In genomic region chr12:30792648-30793499, GRCh38 we compare ENCODE assay signal across 14 cellular contexts. TPM values are rescaled to one million over a fixed set of nuclear protein-coding genes. Genes with fewer than 3 reads are reported as not detected.
DNase-seq lines count a peak whose midpoint lies in the region; ATAC-seq and TF ChIP-seq lines count a peak whose summit lies in the region.
"Had no signal": no experiment of that assay in that cellular context is flagged by ENCODE, and none has a peak within 500 bp of the region (broad histone marks: within the 10 kb centered on the region; RNA-seq: fewer than 3 reads in every experiment).

No MANE protein-coding gene starts in this region.

- no peak overlapping the region for H3K4me3 Mint-ChIP-seq in activated CD4-positive, alpha-beta T cell treated with anti-CD3 and anti-CD28 coated beads, Interleukin-2, amount 10 ng/mL, durations not matched to agents 7 days and 5 days
- H3K4me3 Mint-ChIP-seq: stimulated activated naive B cell treated with anti-CD40 and anti-IgM and Interleukin-4, amounts not matched to agents 10 μg/mL and 1 μg/mL and 100 μg/mL, for 72 hours; T-helper 2 cell treated with Interferon-gamma antibody and Interleukin-4, amounts not matched to agents 5 μg/mL and 100 μg/mL, for 36 hours had no signal

- peaks cover 4% of the 10 kb centered on the region; the same call in 1 of the 2 replicates for H3K27me3 ChIP-seq in HUES6 (ENCODE audit: control insufficient read depth, insufficient read depth, low read length)
- peaks cover 0 to 23% (median 0%) of the 10 kb centered on the region in 9 donors for H3K27me3 ChIP-seq in heart left ventricle

- no peaks in the 10 kb centered on the region for H3K9me3 Mint-ChIP-seq in activated CD4-positive, alpha-beta T cell treated with anti-CD3 and anti-CD28 coated beads, Interleukin-2, amount 10 ng/mL, durations not matched to agents 7 days and 5 days
- H3K9me3 Mint-ChIP-seq: CD4-positive, alpha-beta memory T cell; stimulated activated naive B cell treated with anti-CD40 and anti-IgM and Interleukin-4, amounts not matched to agents 10 μg/mL and 1 μg/mL and 100 μg/mL, for 72 hours; T-helper 2 cell treated with Interferon-gamma antibody and Interleukin-4, amounts not matched to agents 5 μg/mL and 100 μg/mL, for 36 hours had no signal

- H3K4me1 Mint-ChIP-seq in activated CD4-positive, alpha-beta T cell treated with anti-CD3 and anti-CD28 coated beads, Interleukin-2, amount 10 ng/mL, durations not matched to agents 7 days and 5 days: peaks cover 16% of the 10 kb centered on the region

- TF ChIP-seq CTCF in AG10803 (conservative IDR thresholded peaks at IDR 0.05; ENCODE audit: low read length): no peak
- TF ChIP-seq CTCF in astrocyte of the spinal cord (IDR thresholded peaks at IDR 0.05; ENCODE audit: low read depth, low read length): no peak
- TF ChIP-seq CTCF in heart left ventricle (IDR thresholded peaks at IDR 0.05): no peak

- intact Hi-C loops in heart left ventricle (cut with DNase I): no loop called here

- in situ Hi-C loops in astrocyte of the spinal cord (cut with HindIII; ENCODE audit: low sequenced_read_pairs): no loop called here

- H3K4me1 ChIP-seq in HUES6 (ENCODE audit: control insufficient read depth, insufficient read depth, low read length) (peaks cover 41% of the 10 kb centered on the region), heart left ventricle (peaks cover 0 to 27% (median 11%) of the 10 kb centered on the region in 12 donors)

- H3K9me3 ChIP-seq in HUES6 (ENCODE audit: control insufficient read depth, insufficient read depth, low read depth, low read length) (peaks cover 14% of the 10 kb centered on the region; the same call in 1 of the 2 replicates), heart left ventricle (no peaks in the 10 kb centered on the region)

- H3K27ac Mint-ChIP-seq in activated CD4-positive, alpha-beta T cell treated with anti-CD3 and anti-CD28 coated beads, Interleukin-2, amount 10 ng/mL, durations not matched to agents 7 days and 5 days: no peak overlapping the region
- H3K27ac Mint-ChIP-seq: CD4-positive, alpha-beta memory T cell; stimulated activated naive B cell treated with anti-CD40 and anti-IgM and Interleukin-4, amounts not matched to agents 10 μg/mL and 1 μg/mL and 100 μg/mL, for 72 hours; T-helper 2 cell treated with Interferon-gamma antibody and Interleukin-4, amounts not matched to agents 5 μg/mL and 100 μg/mL, for 36 hours had no signal

- no peaks in the 10 kb centered on the region for H3K36me3 Mint-ChIP-seq in activated CD4-positive, alpha-beta T cell treated with anti-CD3 and anti-CD28 coated beads, Interleukin-2, amount 10 ng/mL, durations not matched to agents 7 days and 5 days (ENCODE audit: low read depth)
- H3K36me3 Mint-ChIP-seq: CD4-positive, alpha-beta memory T cell had no signal

- CTCF ChIA-PET in activated CD4-positive, alpha-beta T cell treated with anti-CD3 and anti-CD28 coated beads, Interleukin-2, amount 10 ng/mL, durations not matched to agents 7 days and 5 days (lab: Charles Lee): interaction anchor here (0.6 kb wide), 1 partner anchor 17 kb away, joined by 3 read pairs; no protein-coding TSS in a partner anchor

- H3K27ac ChIP-seq in HUES6 (ENCODE audit: low read depth, low read length) (peak overlapping the region; percentile 98), heart left ventricle (no peak overlapping the region)

- WGBS in heart left ventricle, 4 donors: 58 to 68% (median 61%) methylated on average over 4 of the region's 4 CpGs

- POLR2A ChIA-PET in activated CD4-positive, alpha-beta T cell treated with anti-CD3 and anti-CD28 coated beads, Interleukin-2, amount 10 ng/mL, durations not matched to agents 7 days and 5 days (lab: Charles Lee): no interaction called here

- peak overlapping the region; percentile 47 for H3K9ac ChIP-seq in HUES6 (ENCODE audit: low read length)

- DNase-seq in AG10803 (ENCODE audit: low read depth) (peak; percentile 25), astrocyte of the spinal cord (ENCODE audit: low read depth, low spot score) (peak; percentile 69), kidney tubule cell (ENCODE audit: low spot score) (peak; percentile 55), heart left ventricle (no peak)
- DNase-seq in activated CD4-positive, alpha-beta T cell treated with anti-CD3 and anti-CD28 coated beads, Interleukin-2, amount 10 ng/mL, durations not matched to agents 7 days and 5 days: no peak
- no peak for DNase-seq in activated CD8-positive, alpha-beta memory T cell treated with anti-CD3 and anti-CD28 coated beads for 24 hours
- DNase-seq: activated T-cell treated with anti-CD3 and anti-CD28 coated beads for 4 hours; CD4-positive, alpha-beta memory T cell; cerebellar nuclear complex; NCI-H1436 treated with DMSO at 0.1 percent for 48 hours; stimulated activated naive B cell treated with anti-CD40 and anti-IgM and Interleukin-4, amounts not matched to agents 10 μg/mL and 1 μg/mL and 100 μg/mL, for 72 hours had no signal

- peaks cover 34% of the 10 kb centered on the region for H3K27me3 Mint-ChIP-seq in activated CD4-positive, alpha-beta T cell treated with anti-CD3 and anti-CD28 coated beads, Interleukin-2, amount 10 ng/mL, durations not matched to agents 7 days and 5 days

- H3K4me3 ChIP-seq in AG10803 (ENCODE audit: low read length) (no peak overlapping the region), HUES6 (ENCODE audit: low read depth, low read length) (no peak overlapping the region), astrocyte of the spinal cord (ENCODE audit: low read depth, low read length) (no peak overlapping the region), heart left ventricle (no peak overlapping the region)

- H3K36me3 ChIP-seq in HUES6 (ENCODE audit: control insufficient read depth, insufficient read depth, low read length): no peaks in the 10 kb centered on the region
- no peaks in the 10 kb centered on the region for H3K36me3 ChIP-seq in heart left ventricle

- ATAC-seq in heart left ventricle (no peak), GM18909 (IDR thresholded peaks at IDR 0.05; ENCODE audit: poor library complexity, unreplicated experiment) (no peak)
- ATAC-seq: stimulated activated naive B cell treated with anti-CD40 and anti-IgM and Interleukin-4, amounts not matched to agents 10 μg/mL and 1 μg/mL and 100 μg/mL, for 72 hours had no signal

- TF ChIP-seq POLR2A in heart left ventricle (IDR thresholded peaks at IDR 0.05): no peak

RNA-seq across cellular contexts. Expression of gene CAPRIN2, which starts 38.1 kb away (rescaled TPM):
- total RNA-seq in heart left ventricle: 10 to 100 TPM; 15.3 to 33.6 (median 30.4) TPM
- 10 to 100 TPM in 1 of 2 donors, 1 to 10 TPM in 1; 9.9 to 13.9 TPM for polyA plus RNA-seq in heart left ventricle
- 10 to 100 TPM; 12.6 to 15.6 TPM for total RNA-seq in activated CD4-positive, alpha-beta T cell treated with anti-CD3 and anti-CD28 coated beads, Interleukin-2, amount 10 ng/mL, durations not matched to agents 7 days and 5 days

Comparison
In these comparisons a context has a peak if more than half of its experiments do, and no peak if none do; other contexts are left out.
1. DNase-seq: peak in AG10803 (single experiment), astrocyte of the spinal cord (single experiment) and kidney tubule cell (single experiment); none in heart left ventricle (0 of 5), activated CD4-positive, alpha-beta T cell treated with anti-CD3 and anti-CD28 coated beads, Interleukin-2, amount 10 ng/mL, durations not matched to agents 7 days and 5 days (single experiment) and activated CD8-positive, alpha-beta memory T cell treated with anti-CD3 and anti-CD28 coated beads for 24 hours (single experiment).